Comparison of ENCODE assay signal across 24 cellular contexts in genomic region chr6:45611502-45611901, GRCh38.
"Had no signal": no experiment of that assay in that cellular context is flagged by ENCODE, and none has a peak within 500 bp of the region (broad histone marks: within the 10 kb centered on the region; RNA-seq: fewer than 3 reads in every experiment).

No MANE protein-coding gene starts in this region.

- H3K4me2 ChIP-seq: neural progenitor cell had no signal

- H3K27ac ChIP-seq: cardiac muscle cell, left ventricle myocardium inferior, neural progenitor cell, suprapubic skin, vagina had no signal

- H3K36me3 Mint-ChIP-seq: memory B cell, neural progenitor cell had no signal

- H3K36me3 ChIP-seq: cardiac muscle cell, left ventricle myocardium inferior, neural progenitor cell, prostate gland, suprapubic skin, vagina had no signal

- H3K27me3 Mint-ChIP-seq: activated naive CD8-positive, alpha-beta T cell treated with anti-CD3 and anti-CD28 coated beads, Interleukin-2, amount 50 U/mL, for 24 hours; naive thymus-derived CD4-positive, alpha-beta T cell; stimulated activated naive CD8-positive, alpha-beta T cell treated with anti-CD3 and anti-CD28 coated beads, Interleukin-15, amount 100 ng/mL, for 72 hours had no signal

- H2AFZ ChIP-seq: neural progenitor cell had no signal

- H3K4me3 Mint-ChIP-seq: activated CD8-positive, alpha-beta T cell treated with anti-CD3 and anti-CD28 coated beads, Interleukin-2, amount 10 ng/mL, durations not matched to agents 7 days and 5 days; activated naive CD8-positive, alpha-beta T cell treated with anti-CD3 and anti-CD28 coated beads, Interleukin-2, amount 50 U/mL, for 24 hours; activated T-helper 1 cell treated with anti-CD3 and anti-CD28 coated beads, Interleukin-12 subunit alpha, Interleukin-12 subunit beta, Interleukin-2, Interleukin-4 antibody, amounts not matched to agents 30 ng/mL and 10 ng/mL and 1 ng/mL, durations not matched to agents 14 hours and 24 hours and 36 hours; immature natural killer cell; memory B cell; naive thymus-derived CD4-positive, alpha-beta T cell; neural progenitor cell; stimulated activated naive CD8-positive, alpha-beta T cell treated with anti-CD3 and anti-CD28 coated beads, Interleukin-15, amount 100 ng/mL, for 72 hours had no signal

- ATAC-seq: activated CD8-positive, alpha-beta T cell treated with anti-CD3 and anti-CD28 coated beads, Interleukin-2, amount 10 ng/mL, durations not matched to agents 7 days and 5 days; activated naive CD8-positive, alpha-beta T cell treated with anti-CD3 and anti-CD28 coated beads, Interleukin-2, amount 50 U/mL, for 24 hours; esophagus mucosa; naive thymus-derived CD4-positive, alpha-beta T cell; stimulated activated naive CD8-positive, alpha-beta T cell treated with anti-CD3 and anti-CD28 coated beads, Interleukin-15, amount 100 ng/mL, for 72 hours had no signal

- H3K4me1 ChIP-seq: neural progenitor cell, prostate gland had no signal

- DNase-seq: activated CD4-positive, alpha-beta T cell treated with anti-CD3 and anti-CD28 coated beads for 1 hour; activated CD4-positive, alpha-beta T cell treated with anti-CD3 and anti-CD28 coated beads, Interleukin-2, amount 50 U/mL, for 1 hour; activated CD8-positive, alpha-beta T cell treated with anti-CD3 and anti-CD28 coated beads, Interleukin-2, amount 10 ng/mL, durations not matched to agents 7 days and 5 days; activated gamma-delta T cell; activated naive CD4-positive, alpha-beta T cell treated with anti-CD3 and anti-CD28 coated beads, Interleukin-2, amount 50 U/mL, for 16 hours; activated naive CD8-positive, alpha-beta T cell treated with anti-CD3 and anti-CD28 coated beads, Interleukin-2, amount 50 U/mL, for 24 hours; dermis blood vessel endothelial cell; effector CD8-positive, alpha-beta T cell; foreskin melanocyte; immature natural killer cell; left ventricle myocardium inferior; naive thymus-derived CD4-positive, alpha-beta T cell; stimulated activated CD4-positive, alpha-beta T cell treated with anti-CD3 and anti-CD28 coated beads, Interleukin-4, amount 100 ng/mL, for 4 hours; stimulated activated naive CD8-positive, alpha-beta T cell treated with anti-CD3 and anti-CD28 coated beads, Interleukin-15, amount 100 ng/mL, for 72 hours; T-helper 1 cell; trophoblast cell had no signal

- H3K27ac Mint-ChIP-seq: activated CD8-positive, alpha-beta T cell treated with anti-CD3 and anti-CD28 coated beads, Interleukin-2, amount 10 ng/mL, durations not matched to agents 7 days and 5 days; activated naive CD8-positive, alpha-beta T cell treated with anti-CD3 and anti-CD28 coated beads, Interleukin-2, amount 50 U/mL, for 24 hours; activated T-helper 1 cell treated with anti-CD3 and anti-CD28 coated beads, Interleukin-12 subunit alpha, Interleukin-12 subunit beta, Interleukin-2, Interleukin-4 antibody, amounts not matched to agents 30 ng/mL and 10 ng/mL and 1 ng/mL, durations not matched to agents 14 hours and 24 hours and 36 hours; immature natural killer cell; naive thymus-derived CD4-positive, alpha-beta T cell; neural progenitor cell; stimulated activated naive CD8-positive, alpha-beta T cell treated with anti-CD3 and anti-CD28 coated beads, Interleukin-15, amount 100 ng/mL, for 72 hours had no signal

- H3K4me3 ChIP-seq: cardiac muscle cell, left ventricle myocardium inferior, neural progenitor cell, prostate gland, suprapubic skin, vagina had no signal

- H3K9me3 Mint-ChIP-seq: activated naive CD8-positive, alpha-beta T cell treated with anti-CD3 and anti-CD28 coated beads, Interleukin-2, amount 50 U/mL, for 24 hours; activated T-helper 1 cell treated with anti-CD3 and anti-CD28 coated beads, Interleukin-12 subunit alpha, Interleukin-12 subunit beta, Interleukin-2, Interleukin-4 antibody, amounts not matched to agents 30 ng/mL and 10 ng/mL and 1 ng/mL, durations not matched to agents 14 hours and 24 hours and 36 hours; memory B cell; neural progenitor cell had no signal

- H3K27me3 ChIP-seq: cardiac muscle cell, neural progenitor cell, suprapubic skin, vagina had no signal

- H3K9me3 ChIP-seq: left ventricle myocardium inferior, prostate gland, suprapubic skin, vagina had no signal
